In genomic region chr6:7545509-7546369, GRCh38 we compare ENCODE assay signal across 19 cellular contexts. TPM values are rescaled to one million over a fixed set of nuclear protein-coding genes. Genes with fewer than 3 reads are reported as not detected.
DNase-seq lines count a peak whose midpoint lies in the region; ATAC-seq, FAIRE-seq and TF ChIP-seq lines count a peak whose summit lies in the region.
"Had no signal": no experiment of that assay in that cellular context is flagged by ENCODE, and none has a peak within 500 bp of the region (broad histone marks: within the 10 kb centered on the region; RNA-seq: fewer than 3 reads in every experiment).

No MANE protein-coding gene starts in this region.

- no peak for TF ChIP-seq EP300 in H1 (IDR thresholded peaks at IDR 0.05; ENCODE audit: borderline replicate concordance in 1 of 2, low read depth in 2 of 2, low read length in 2 of 2)

- WGBS in H1 (ENCODE audit: extremely low coverage in 1 of 2, insufficient coverage in 1 of 2, insufficient read length in 1 of 2, insufficient replicate concordance in 2 of 2, low coverage in 1 of 2, low lambda C conversion rate in 2 of 2, missing lambda C conversion rate in 1 of 2), 2 experiments = 85% methylated on average over 15 of the region's 15 CpGs; no CpG with 5 or more reads in 1 of the 2 experiments

- no peak overlapping the region for H4K5ac ChIP-seq in H1 (ENCODE audit: insufficient read length, low read depth, low read length)

- no peak for TF ChIP-seq CTCF in left ventricle myocardium inferior (IDR thresholded peaks at IDR 0.05; ENCODE audit: borderline replicate concordance)
- no peak for TF ChIP-seq CTCF in H1 (IDR thresholded peaks at IDR 0.05; ENCODE audit: control extremely low read depth in 1 of 3, insufficient read depth in 1 of 3, low read depth in 1 of 3, low read length in 3 of 3)
- no peak for TF ChIP-seq CTCF in ascending aorta (IDR thresholded peaks at IDR 0.05)

- CTCF ChIA-PET in H1 (lab: Charles Lee; ENCODE audit: partially characterized antibody) = interaction anchor here (0.8 to 1.3 kb wide), 3 partner anchors 8 to 299 kb away, joined by 3 read pairs; no protein-coding TSS in a partner anchor

- peak overlapping the region in 1 of 2 experiments; percentile 18; a peak in 1 of 4 replicates for H3K4me2 ChIP-seq in H1 (ENCODE audit: insufficient read depth in 1 of 2, low read depth in 2 of 2, low read length in 2 of 2)

- H4K8ac ChIP-seq in H1 (ENCODE audit: extremely low read depth, insufficient read depth, low read length) = no peak overlapping the region

- H2BK20ac ChIP-seq in H1 (ENCODE audit: low read length) = no peak overlapping the region

- H3K27ac ChIP-seq in left ventricle myocardium inferior (replicated peaks) (peak overlapping the region; percentile 93), H1 (ENCODE audit: low read depth, low read length) (no peak overlapping the region), mucosa of rectum (ENCODE audit: low read depth in 2 of 2, low read length in 2 of 2) (peak overlapping the region; percentile 19 to 93), ascending aorta (no peak overlapping the region)
- H3K27ac ChIP-seq: gastroesophageal sphincter, sigmoid colon had no signal

- 0 out of 2 replicates have a peak overlapping the region, but pooled peaks have one; percentile 50 for H2BK15ac ChIP-seq in H1 (ENCODE audit: low read length)

- H3K23ac ChIP-seq in H1 (ENCODE audit: insufficient read length) = no peak overlapping the region

- H3K79me1 ChIP-seq in H1 (ENCODE audit: low read depth, low read length) = peaks cover 2% of the 10 kb centered on the region; the same call in 1 of the 2 replicates

- peaks cover 2% of the 10 kb centered on the region; the same call in 1 of the 2 replicates for H3K23me2 ChIP-seq in H1 (ENCODE audit: low read depth, low read length)

- no peak overlapping the region for H3K4ac ChIP-seq in H1 (replicated peaks; ENCODE audit: insufficient read length, low read depth, low read length)

- intact Hi-C loops in left ventricle myocardium inferior (cut with micrococcal nuclease) (no loop called here), left ventricle myocardium superior (cut with micrococcal nuclease) (no loop called here), ascending aorta (cut with DNase I) (no loop called here)

- H3K14ac ChIP-seq in H1 (ENCODE audit: insufficient read length) = no peak overlapping the region

- no peak overlapping the region for H2BK120ac ChIP-seq in H1 (replicated peaks; ENCODE audit: low read depth, low read length)

- DNase-seq in left ventricle myocardium inferior (no peak), left ventricle myocardium superior (no peak), H1 (ENCODE audit: low read depth in 1 of 2, low spot score in 2 of 2) (no peak), SW480 (ENCODE audit: low spot score) (no peak), GOT3 (lab: John Stamatoyannopoulos, UW) (no peak), ascending aorta (ENCODE audit: low spot score in 2 of 2) (no peak)
- DNase-seq: ACHN; activated T-cell treated with anti-CD3 and anti-CD28 coated beads, Interleukin-2, amount 50 U/mL, for 48 hours; CD8-positive, alpha-beta T cell; naive thymus-derived CD4-positive, alpha-beta T cell; NCI-H187; NCI-H526; sigmoid colon; stimulated activated naive CD8-positive, alpha-beta T cell treated with anti-CD3 and anti-CD28 coated beads, Interleukin-15, amount 100 ng/mL, for 72 hours had no signal

- POLR2A ChIA-PET in H1 (lab: Charles Lee; ENCODE audit: partially characterized antibody) = interaction anchor here (1.0 to 1.1 kb wide), 2 partner anchors 92 to 126 kb away, joined by 3 read pairs; no protein-coding TSS in a partner anchor

- no peak overlapping the region for H2AK5ac ChIP-seq in H1 (ENCODE audit: low read depth, low read length)

- H3K9me3 ChIP-seq in left ventricle myocardium inferior (replicated peaks) (no peaks in the 10 kb centered on the region), H1 (ENCODE audit: insufficient read depth in 2 of 2, low read depth in 1 of 2, low read length in 1 of 2) (no peaks in the 10 kb centered on the region), mucosa of rectum (ENCODE audit: control insufficient read depth in 2 of 2, low read length in 2 of 2) (no peaks in the 10 kb centered on the region), ascending aorta (no peaks in the 10 kb centered on the region)
- H3K9me3 ChIP-seq: gastroesophageal sphincter, sigmoid colon had no signal

- H3K18ac ChIP-seq in H1 (ENCODE audit: extremely low read depth, low read length) = no peak overlapping the region

- peaks cover 0 to 49% of the 10 kb centered on the region in 2 experiments; a peak in 2 of 4 replicates for H3K79me2 ChIP-seq in H1 (ENCODE audit: control insufficient read depth in 1 of 2, insufficient read depth in 2 of 2, low read length in 2 of 2)

- peak overlapping the region; percentile 13; the same call in 1 of the 2 replicates for H2BK12ac ChIP-seq in H1 (ENCODE audit: low read depth, low read length)

- H3K4me1 ChIP-seq in left ventricle myocardium inferior (peaks cover 40% of the 10 kb centered on the region), H1 (replicated peaks in 1 of 4; ENCODE audit: control insufficient read depth in 3 of 4, insufficient read depth in 4 of 4, low read length in 3 of 4) (peaks cover 8 to 18% (median 12%) of the 10 kb centered on the region in 4 experiments), mucosa of rectum (ENCODE audit: control insufficient read depth in 2 of 2, insufficient read depth in 2 of 2, low read length in 2 of 2) (peaks cover 29 to 44% of the 10 kb centered on the region in 2 donors), ascending aorta (peaks cover 8 to 16% of the 10 kb centered on the region in 2 donors)

- no peak for TF ChIP-seq POLR2A in H1 (IDR thresholded peaks at IDR 0.05; ENCODE audit: control extremely low read depth in 1 of 2, low read depth in 2 of 2, low read length in 2 of 2)

- H3K36me3 ChIP-seq in left ventricle myocardium inferior = no peaks in the 10 kb centered on the region
- H3K36me3 ChIP-seq in H1 (ENCODE audit: control insufficient read depth in 2 of 4, insufficient read depth in 4 of 4, low read length in 3 of 4) = no peaks in the 10 kb centered on the region
- no peaks in the 10 kb centered on the region for H3K36me3 ChIP-seq in mucosa of rectum (ENCODE audit: control insufficient read depth in 2 of 2, insufficient read depth in 2 of 2, low read length in 2 of 2)
- no peaks in the 10 kb centered on the region for H3K36me3 ChIP-seq in ascending aorta
- H3K36me3 ChIP-seq: gastroesophageal sphincter, sigmoid colon had no signal

- H2BK5ac ChIP-seq in H1 (ENCODE audit: low read depth, low read length) = no peak overlapping the region; the same call in 1 of the 2 replicates

- no peak for FAIRE-seq in H1 (lab: Jason Lieb, UNC)
- FAIRE-seq: GM18507 had no signal

- H2AFZ ChIP-seq in H1 (ENCODE audit: low read length) = no peak overlapping the region
- H2AFZ ChIP-seq: GM23338 had no signal

- no peak overlapping the region for H3K9ac ChIP-seq in H1 (replicated peaks in 1 of 4; ENCODE audit: extremely low read depth in 1 of 4, low read depth in 3 of 4, low read length in 3 of 4)
- peak overlapping the region in 1 of 2 donors; percentile 32 for H3K9ac ChIP-seq in mucosa of rectum (ENCODE audit: low read depth in 1 of 2, low read length in 2 of 2)

- no peak overlapping the region for H3K56ac ChIP-seq in H1 (replicated peaks; ENCODE audit: insufficient read length, low read depth, low read length)

- no peak overlapping the region for H4K91ac ChIP-seq in H1 (replicated peaks; ENCODE audit: insufficient read length, low read length)

- no peak for TF ChIP-seq RAD21 in H1 (IDR thresholded peaks at IDR 0.05 in 1 of 2, conservative IDR thresholded peaks at IDR 0.05 in 1 of 2; ENCODE audit: low read depth in 2 of 2, low read length in 2 of 2)

- H3K4me3 ChIP-seq in left ventricle myocardium inferior (peak overlapping the region; percentile 75), H1 (ENCODE audit: extremely low read depth in 1 of 4, insufficient read depth in 2 of 4, low read depth in 3 of 4, low read length in 4 of 4) (0 out of 8 replicates have a peak overlapping the region, but pooled peaks of 1 of the 4 experiments have one; percentile 15), mucosa of rectum (ENCODE audit: low read length in 2 of 2) (no peak overlapping the region), ascending aorta (no peak overlapping the region)
- H3K4me3 ChIP-seq: gastroesophageal sphincter, GM23338, sigmoid colon had no signal

- ATAC-seq in left ventricle myocardium superior (no peak), HG03159 (IDR thresholded peaks at IDR 0.05; ENCODE audit: unreplicated experiment) (no peak)
- ATAC-seq: CD8-positive, alpha-beta T cell; gastroesophageal sphincter; GM23338; naive thymus-derived CD4-positive, alpha-beta T cell; stimulated activated naive CD8-positive, alpha-beta T cell treated with anti-CD3 and anti-CD28 coated beads, Interleukin-15, amount 100 ng/mL, for 72 hours had no signal

- H3K27me3 ChIP-seq in left ventricle myocardium inferior (ENCODE audit: low read depth) (peaks cover 99% of the 10 kb centered on the region), H1 (replicated peaks in 1 of 4; ENCODE audit: control insufficient read depth in 3 of 4, extremely low read depth in 1 of 4, insufficient read depth in 3 of 4, low read length in 3 of 4) (peaks cover 0 to 3% (median 1%) of the 10 kb centered on the region in 4 experiments; a peak in 4 of 7 replicates), mucosa of rectum (ENCODE audit: control insufficient read depth in 2 of 2, insufficient read depth in 2 of 2, low read length in 2 of 2) (peaks cover 4 to 5% of the 10 kb centered on the region in 2 donors), ascending aorta (peaks cover 12% of the 10 kb centered on the region)

- H4K20me1 ChIP-seq in H1 (replicated peaks in 1 of 2; ENCODE audit: control insufficient read depth in 1 of 2, insufficient read depth in 2 of 2, low read length in 2 of 2) = peaks cover 0 to 3% of the 10 kb centered on the region in 2 experiments

RNA-seq across cellular contexts. Expression of gene DSP, which starts 4.3 kb away (rescaled TPM):
- total RNA-seq in left ventricle myocardium inferior = 322 TPM
- total RNA-seq in left ventricle myocardium superior = 314 TPM
- 48.5 and 50.5 TPM in 2 replicates for total RNA-seq in H1 (2021; fragmentation: NEBNext Ultra II Directional; extraction: Animal tissue kit (Norgen Biotek cat#: 25700))
- 12.8 and 14.3 TPM in 2 replicates for polyA plus RNA-seq in H1 (2011; rRNA removed)
- polyA plus RNA-seq in H1 (2011; cell fraction: cytosol; rRNA removed) = 16.7 TPM
- polyA plus RNA-seq in H1 (2011; cell fraction: nucleus; rRNA removed) = 33.9 TPM
- 38.8 to 46.6 TPM (median 43.9 TPM) in 4 replicates for polyA plus RNA-seq in H1 (2012, experiment 1 of 2)
- 1.9 TPM for polyA plus RNA-seq in H1 (2012, experiment 2 of 2)
- polyA plus RNA-seq in H1 (2013, experiment 1 of 2) = 33.7 TPM
- polyA plus RNA-seq in H1 (2013, experiment 2 of 2) = 28.2 TPM
- polyA minus RNA-seq in H1 (2011; rRNA and poly(A)+ RNA removed) = 35.1 and 42.8 TPM in 2 replicates
- 34.4 TPM for polyA minus RNA-seq in H1 (2011; cell fraction: cytosol; rRNA and poly(A)+ RNA removed)
- 41.6 TPM for polyA minus RNA-seq in H1 (2011; cell fraction: nucleus; rRNA and poly(A)+ RNA removed)
- 7.2 TPM for total RNA-seq in ascending aorta

RNA-seq across cellular contexts. Expression of gene SNRNP48, which starts 44.3 kb away (rescaled TPM):
- total RNA-seq in left ventricle myocardium inferior (13.8 TPM), left ventricle myocardium superior (17.3 TPM), ascending aorta (1.3 TPM)
- 20.5 and 21.0 TPM in 2 replicates for total RNA-seq in H1 (2021; fragmentation: NEBNext Ultra II Directional; extraction: Animal tissue kit (Norgen Biotek cat#: 25700))
- polyA plus RNA-seq in H1 (2011; rRNA removed) = 4.3 and 7.7 TPM in 2 replicates
- polyA plus RNA-seq in H1 (2011; cell fraction: cytosol; rRNA removed) = 8.7 TPM
- polyA plus RNA-seq in H1 (2011; cell fraction: nucleus; rRNA removed) = 4.2 TPM
- polyA plus RNA-seq in H1 (2012, experiment 1 of 2) = 6.1 to 12.4 TPM (median 8.0 TPM) in 4 replicates
- 1.2 TPM for polyA plus RNA-seq in H1 (2012, experiment 2 of 2)
- 14.7 TPM for polyA plus RNA-seq in H1 (2013, experiment 1 of 2)
- 14.0 TPM for polyA plus RNA-seq in H1 (2013, experiment 2 of 2)
- polyA minus RNA-seq in H1 (2011; rRNA and poly(A)+ RNA removed) = 5.6 and 5.7 TPM in 2 replicates
- polyA minus RNA-seq in H1 (2011; cell fraction: cytosol; rRNA and poly(A)+ RNA removed) = 6.0 TPM
- polyA minus RNA-seq in H1 (2011; cell fraction: nucleus; rRNA and poly(A)+ RNA removed) = 9.0 TPM

Comparison
In these comparisons a context has a peak if more than half of its experiments do, and no peak if none do; other contexts are left out.
1. H3K27ac ChIP-seq: peak in left ventricle myocardium inferior (single experiment) and mucosa of rectum (2 of 2); none in H1 (single experiment) and ascending aorta (0 of 2).